In genomic region chr20:45934046-45934586, GRCh38 we compare ENCODE assay signal across 8 cellular contexts. TPM values are rescaled to one million over a fixed set of nuclear protein-coding genes. Genes with fewer than 3 reads are reported as not detected.
DNase-seq lines count a peak whose midpoint lies in the region; ATAC-seq and TF ChIP-seq lines count a peak whose summit lies in the region.

No MANE protein-coding gene starts in this region.

- H3K27me3 Mint-ChIP-seq in memory B cell, result no peaks in the 10 kb centered on the region

- H3K27me3 ChIP-seq in ectodermal cell (ENCODE audit: control insufficient read depth, insufficient read depth, low read length, poor library complexity, severe bottlenecking), result no peaks in the 10 kb centered on the region
- no peaks in the 10 kb centered on the region for H3K27me3 ChIP-seq in testis

- 0% methylated on average over 34 of the region's 34 CpGs for WGBS in ectodermal cell, 2 experiments
- 0% methylated on average over 5 to 34 of the region's 34 CpGs for WGBS in testis, 2 donors

- H3K4me3 Mint-ChIP-seq in memory B cell, result peak overlapping the region; percentile 97

- H3K4me3 ChIP-seq in ectodermal cell (ENCODE audit: insufficient read depth, low read depth, low read length), result peak overlapping the region; percentile 72
- peak overlapping the region; percentile 96 to 99 for H3K4me3 ChIP-seq in testis

- DNase-seq in EH (ENCODE audit: low read depth), result peak; percentile 47
- peak; percentile 48 to 73 for DNase-seq in SW 1271 (lab: John Stamatoyannopoulos, UW)
- DNase-seq in memory B cell (ENCODE audit: low spot score in 2 of 2), result peak in 1 of 2 donors; percentile 36
- peak; percentile 73 for DNase-seq in testis
- no peak for DNase-seq in KBM-7

- intact Hi-C loops in testis (cut with DNase I; ENCODE audit: low total_unique reads), result no loop called here

- H3K4me1 Mint-ChIP-seq in memory B cell, result peaks cover 3% of the 10 kb centered on the region

- in situ Hi-C loops in KBM-7 (cut with MboI; ENCODE audit: low pct_unique_long_range_greater_than_20kb, low sequenced_read_pairs), result no loop called here

- H3K36me3 Mint-ChIP-seq in memory B cell, result peaks cover 11% of the 10 kb centered on the region

- peaks cover 12% of the 10 kb centered on the region for H3K36me3 ChIP-seq in ectodermal cell (ENCODE audit: control insufficient read depth, insufficient read depth, low read length)
- no peaks in the 10 kb centered on the region for H3K36me3 ChIP-seq in testis (ENCODE audit: low read depth, missing control alignments)

- H3K27ac Mint-ChIP-seq in memory B cell, result peak overlapping the region; percentile 98

- H3K9me3 ChIP-seq in ectodermal cell (ENCODE audit: control insufficient read depth, low read length), result no peaks in the 10 kb centered on the region
- no peaks in the 10 kb centered on the region for H3K9me3 ChIP-seq in testis

- no peak for TF ChIP-seq EP300 in Ishikawa (IDR thresholded peaks at IDR 0.05; ENCODE audit: borderline replicate concordance)

- H3K9me3 Mint-ChIP-seq in memory B cell, result no peaks in the 10 kb centered on the region

- H3K27ac ChIP-seq in ectodermal cell (ENCODE audit: insufficient read depth, low read depth, low read length, poor library complexity, severe bottlenecking) (peak overlapping the region; percentile 100), testis (peak overlapping the region; percentile 100)

- H3K4me1 ChIP-seq in ectodermal cell (ENCODE audit: control insufficient read depth, insufficient read depth, low read length), result no peaks in the 10 kb centered on the region
- H3K4me1 ChIP-seq in testis, result peaks cover 14% of the 10 kb centered on the region

- no peak for TF ChIP-seq RAD21 in Ishikawa (IDR thresholded peaks at IDR 0.05; ENCODE audit: low read depth)

- TF ChIP-seq POLR2A in testis (IDR thresholded peaks at IDR 0.05), result no peak

- no peak for TF ChIP-seq CTCF in testis (IDR thresholded peaks at IDR 0.05)

- ATAC-seq in GM21528 (IDR thresholded peaks at IDR 0.05; ENCODE audit: low FRiP score, unreplicated experiment) (peak; percentile 13), memory B cell (ENCODE audit: low read depth) (peak; percentile 2)

TF ChIP-seq in Ishikawa, 13 proteins besides CTCF, POLR2A, EP300 and RAD21:
- TF ChIP-seq ZBTB7A (IDR thresholded peaks at IDR 0.05; ENCODE audit: low read depth) (peak; percentile 90), CEBPB (IDR thresholded peaks at IDR 0.05) (no peak), NFIC (IDR thresholded peaks at IDR 0.05) (no peak), MAX (IDR thresholded peaks at IDR 0.05) (no peak; the same call in none of the 2 replicates)

RNA-seq across cellular contexts. Expression of gene PCIF1, which starts 0.4 kb away (rescaled TPM):
- polyA plus RNA-seq in ectodermal cell (2013, experiment 1 of 4), result 38.1 TPM
- polyA plus RNA-seq in ectodermal cell (2013, experiment 2 of 4), result 35.4 TPM
- 34.6 TPM for polyA plus RNA-seq in ectodermal cell (2013, experiment 3 of 4)
- polyA plus RNA-seq in ectodermal cell (2013, experiment 4 of 4), result 35.5 TPM
- 10 to 100 TPM; 39.4 to 48.7 TPM for total RNA-seq in testis
- polyA plus RNA-seq in testis (ENCODE audit: insufficient read depth, low read depth, low replicate concordance), result 39.3 TPM

RNA-seq across cellular contexts. Expression of gene PLTP, which starts 22.2 kb away (rescaled TPM):
- polyA plus RNA-seq in ectodermal cell (2013, experiment 1 of 4), result 127 TPM
- 120 TPM for polyA plus RNA-seq in ectodermal cell (2013, experiment 2 of 4)
- polyA plus RNA-seq in ectodermal cell (2013, experiment 3 of 4), result 104 TPM
- 109 TPM for polyA plus RNA-seq in ectodermal cell (2013, experiment 4 of 4)
- total RNA-seq in testis, result 10 to 100 TPM; 53.3 to 80.0 TPM
- 105 TPM for polyA plus RNA-seq in testis (ENCODE audit: insufficient read depth, low read depth, low replicate concordance)

RNA-seq across cellular contexts. Expression of gene ZNF335, which starts 37.9 kb away (rescaled TPM):
- polyA plus RNA-seq in ectodermal cell (2013, experiment 1 of 4), result 17.3 TPM
- polyA plus RNA-seq in ectodermal cell (2013, experiment 2 of 4), result 17.7 TPM
- polyA plus RNA-seq in ectodermal cell (2013, experiment 3 of 4), result 14.8 TPM
- 15.1 TPM for polyA plus RNA-seq in ectodermal cell (2013, experiment 4 of 4)
- 10 to 100 TPM; 50.5 to 53.5 TPM for total RNA-seq in testis
- polyA plus RNA-seq in testis (ENCODE audit: insufficient read depth, low read depth, low replicate concordance), result 25.3 TPM

RNA-seq across cellular contexts. Expression of gene CTSA, which starts 43.0 kb away (rescaled TPM):
- 55.4 TPM for polyA plus RNA-seq in ectodermal cell (2013, experiment 1 of 4)
- polyA plus RNA-seq in ectodermal cell (2013, experiment 2 of 4), result 55.3 TPM
- polyA plus RNA-seq in ectodermal cell (2013, experiment 3 of 4), result 40.0 TPM
- 44.4 TPM for polyA plus RNA-seq in ectodermal cell (2013, experiment 4 of 4)
- total RNA-seq in testis, result 100 to 1,000 TPM; 112 to 223 TPM
- polyA plus RNA-seq in testis (ENCODE audit: insufficient read depth, low read depth, low replicate concordance), result 103 TPM

RNA-seq across cellular contexts. Expression of gene NEURL2, which starts 43.1 kb away (rescaled TPM):
- polyA plus RNA-seq in ectodermal cell (2013, experiment 1 of 4), result 1.00 TPM
- polyA plus RNA-seq in ectodermal cell (2013, experiment 2 of 4), result 0.44 TPM
- 0.64 TPM for polyA plus RNA-seq in ectodermal cell (2013, experiment 3 of 4)
- polyA plus RNA-seq in ectodermal cell (2013, experiment 4 of 4), result 1.9 TPM
- 1 to 10 TPM; 7.0 to 9.1 TPM for total RNA-seq in testis
- 1.9 TPM for polyA plus RNA-seq in testis (ENCODE audit: insufficient read depth, low read depth, low replicate concordance)
